In genomic region chr20:19602660-19603389, GRCh38 we compare ENCODE assay signal across 16 cellular contexts.
DNase-seq lines count a peak whose midpoint lies in the region; ATAC-seq lines count a peak whose summit lies in the region.
"Had no signal": no experiment of that assay in that cellular context is flagged by ENCODE, and none has a peak within 500 bp of the region (broad histone marks: within the 10 kb centered on the region; RNA-seq: fewer than 3 reads in every experiment).

No MANE protein-coding gene starts in this region.

- H3K9ac ChIP-seq in BLaER1, result no peak overlapping the region

- H3K36me3 ChIP-seq in BLaER1, result no peaks in the 10 kb centered on the region
- H3K36me3 ChIP-seq: SJSA1 had no signal

- H3K4me3 ChIP-seq in BLaER1, result no peak overlapping the region
- H3K4me3 ChIP-seq: GM23338, K562, SJSA1 had no signal

- H3K27me3 ChIP-seq in BLaER1, result no peaks in the 10 kb centered on the region

- H3K4me1 ChIP-seq in BLaER1, result peaks cover 11% of the 10 kb centered on the region
- H3K4me1 ChIP-seq: SJSA1 had no signal

- DNase-seq in DMS53 treated with DMSO at 0.1 percent for 48 hours (lab: John Stamatoyannopoulos, UW; ENCODE audit: unreplicated experiment) (peak; percentile 54), NCI-H524 (lab: John Stamatoyannopoulos, UW) (peak; percentile 42 to 81), myocyte (ENCODE audit: low read depth) (peak; percentile 91), OCI-M1 (lab: John Stamatoyannopoulos, UW) (no peak)
- DNase-seq: NCI-H1048; NCI-H1694 treated with DMSO at 0.1 percent for 48 hours; NK-92 treated with Interleukin-12 subunit alpha and Interleukin-12 subunit beta, amount 100 ng/mL, for 24 hours; T-helper 2 cell had no signal

- no peak for ATAC-seq in HG03378 (IDR thresholded peaks at IDR 0.05; ENCODE audit: unreplicated experiment)
- no peak for ATAC-seq in GM19035 (IDR thresholded peaks at IDR 0.05; ENCODE audit: unreplicated experiment)
- ATAC-seq: GM23338, HCT116, K562 had no signal

- no peaks in the 10 kb centered on the region for H3K9me3 ChIP-seq in BLaER1
- H3K9me3 ChIP-seq: SJSA1 had no signal

- H4K20me1 ChIP-seq in BLaER1, result no peaks in the 10 kb centered on the region

- H3K4me2 ChIP-seq in BLaER1, result peak overlapping the region; percentile 51
- H3K4me2 ChIP-seq: GM23338 had no signal

- no peak overlapping the region for H3K27ac ChIP-seq in BLaER1
- H3K27ac ChIP-seq: RWPE1, SJSA1 had no signal
